Comparison of ENCODE assay signal across 19 cellular contexts in the genomic region with DNA sequence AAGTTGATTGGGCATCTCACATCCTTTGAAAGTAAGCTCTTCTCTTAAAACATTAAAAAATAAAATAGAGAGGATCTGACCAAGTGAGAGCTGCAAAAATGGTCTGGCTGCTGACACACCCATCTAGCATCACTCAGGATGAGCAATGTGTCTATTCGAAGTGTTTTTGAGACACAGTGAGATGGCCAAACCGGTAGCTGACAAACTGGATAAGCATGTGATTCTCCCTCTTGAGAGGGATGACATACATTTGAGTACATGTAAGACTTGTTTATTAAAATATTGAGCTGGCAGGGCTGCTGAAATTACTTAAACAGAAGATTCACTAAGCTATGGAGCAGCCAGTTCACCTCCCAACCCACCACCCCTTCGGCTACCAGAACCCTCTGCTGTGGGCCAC.
DNase-seq lines count a peak whose midpoint lies in the region; ATAC-seq and TF ChIP-seq lines count a peak whose summit lies in the region.
"Had no signal": no experiment of that assay in that cellular context is flagged by ENCODE, and none has a peak within 500 bp of the region (broad histone marks: within the 10 kb centered on the region; RNA-seq: fewer than 3 reads in every experiment).

No MANE protein-coding gene starts in this region.

- H3K4me2 ChIP-seq in osteoblast (ENCODE audit: insufficient read depth, low read length) = no peak overlapping the region

- no peak overlapping the region for H3K4me3 ChIP-seq in epithelial cell of esophagus (ENCODE audit: low read length)
- no peak overlapping the region for H3K4me3 ChIP-seq in osteoblast (ENCODE audit: insufficient read depth, low read length)
- H3K4me3 ChIP-seq in vagina = no peak overlapping the region
- no peak overlapping the region for H3K4me3 ChIP-seq in suprapubic skin
- H3K4me3 ChIP-seq: HAP-1 had no signal

- H2AFZ ChIP-seq in osteoblast (ENCODE audit: low read length) = no peak overlapping the region

- intact Hi-C loops in vagina (cut with DNase I) = no loop called here

- H3K9me3 ChIP-seq in osteoblast (ENCODE audit: low read depth, low read length) (no peaks in the 10 kb centered on the region), vagina (no peaks in the 10 kb centered on the region), suprapubic skin (no peaks in the 10 kb centered on the region)
- H3K9me3 ChIP-seq: HAP-1 had no signal

- no peaks in the 10 kb centered on the region for H3K27me3 ChIP-seq in osteoblast (ENCODE audit: insufficient read depth, low read length)
- no peaks in the 10 kb centered on the region for H3K27me3 ChIP-seq in vagina
- H3K27me3 ChIP-seq in suprapubic skin = no peaks in the 10 kb centered on the region

- TF ChIP-seq EP300 in suprapubic skin (IDR thresholded peaks at IDR 0.05) = no peak

- H3K4me1 ChIP-seq in osteoblast (ENCODE audit: insufficient read depth, low read length) = no peaks in the 10 kb centered on the region
- H3K4me1 ChIP-seq in vagina = no peaks in the 10 kb centered on the region
- H3K4me1 ChIP-seq in suprapubic skin = no peaks in the 10 kb centered on the region
- H3K4me1 ChIP-seq: HAP-1 had no signal

- H4K20me1 ChIP-seq in osteoblast (ENCODE audit: insufficient read depth, low read length) = no peaks in the 10 kb centered on the region

- ATAC-seq in GM21717 (IDR thresholded peaks at IDR 0.05; ENCODE audit: unreplicated experiment) = no peak

- no peaks in the 10 kb centered on the region for H3K79me2 ChIP-seq in osteoblast (ENCODE audit: insufficient read depth, low read length)

- H3K36me3 ChIP-seq in osteoblast (ENCODE audit: insufficient read depth, low read length) (no peaks in the 10 kb centered on the region), vagina (no peaks in the 10 kb centered on the region), suprapubic skin (no peaks in the 10 kb centered on the region)
- H3K36me3 ChIP-seq: HAP-1 had no signal

- DNase-seq in AG08395 (ENCODE audit: low spot score) (peak; percentile 60), HS-5 (ENCODE audit: low read depth) (peak; percentile 56), epithelial cell of esophagus (ENCODE audit: low read depth) (peak; percentile 60), osteoblast (ENCODE audit: insufficient read length, low spot score, missing footprints) (peak; percentile 34), vagina (ENCODE audit: extremely low spot score in 2 of 2) (no peak), NCI-H187 treated with DMSO at 0.1 percent for 48 hours (lab: John Stamatoyannopoulos, UW) (no peak), suprapubic skin (ENCODE audit: low spot score in 2 of 2) (no peak)
- DNase-seq: 8988T; DND-41; GF-D8; NCI-H1417; NCI-H1930; NCI-H446; NCI-H69; NK-92 treated with Interleukin-12 subunit alpha and Interleukin-12 subunit beta, amount 100 ng/mL, for 24 hours; RPMI8226 had no signal

- TF ChIP-seq POLR2A in vagina (IDR thresholded peaks at IDR 0.05) (no peak), suprapubic skin (IDR thresholded peaks at IDR 0.05) (no peak)

- WGBS in suprapubic skin = 65% methylated on average over 3 of the region's 3 CpGs

- TF ChIP-seq CTCF in epithelial cell of esophagus (IDR thresholded peaks at IDR 0.05; ENCODE audit: insufficient read depth, low read depth, low read length, missing control alignments) (no peak), osteoblast (IDR thresholded peaks at IDR 0.05; ENCODE audit: extremely low read depth, low read depth, low read length) (no peak), vagina (IDR thresholded peaks at IDR 0.05) (no peak), suprapubic skin (IDR thresholded peaks at IDR 0.05) (no peak)

- no peak overlapping the region for H3K27ac ChIP-seq in osteoblast (ENCODE audit: low read depth, low read length)
- no peak overlapping the region for H3K27ac ChIP-seq in vagina
- H3K27ac ChIP-seq in suprapubic skin = no peak overlapping the region
- H3K27ac ChIP-seq: C4-2B had no signal

Comparison
In these comparisons a context has a peak if more than half of its experiments do, and no peak if none do; other contexts are left out.
1. DNase-seq: peak in AG08395 (single experiment), HS-5 (single experiment), epithelial cell of esophagus (single experiment) and osteoblast (single experiment); none in vagina (0 of 2), NCI-H187 treated with DMSO at 0.1 percent for 48 hours (single experiment) and suprapubic skin (0 of 2).